Comparison of ENCODE assay signal across 36 cellular contexts in genomic region chr20:61047515-61047914, GRCh38.
"Had no signal": no experiment of that assay in that cellular context is flagged by ENCODE, and none has a peak within 500 bp of the region (broad histone marks: within the 10 kb centered on the region; RNA-seq: fewer than 3 reads in every experiment).

No MANE protein-coding gene starts in this region.

- DNase-seq: activated B cell treated with CpG ODN at 0.5 μM for 24 hours; activated CD4-positive, alpha-beta memory T cell treated with anti-CD3 and anti-CD28 coated beads for 36 hours; activated CD4-positive, alpha-beta T cell treated with anti-CD3 and anti-CD28 coated beads for 4 hours; activated CD4-positive, alpha-beta T cell treated with anti-CD3 and anti-CD28 coated beads, Interleukin-2, amount 10 ng/mL, durations not matched to agents 24 days and 14 days; activated CD4-positive, alpha-beta T cell treated with anti-CD3 and anti-CD28 coated beads, Interleukin-2, amount 50 U/mL, for 1 hour; activated CD4-positive, alpha-beta T cell treated with anti-CD3 and anti-CD28 coated beads, Interleukin-2, amount 50 U/mL, for 4 hours; activated CD4-positive, CD25-positive, alpha-beta regulatory T cell treated with anti-CD3 and anti-CD28 coated beads, Interleukin-2, amount 50 U/mL, for 72 hours; activated CD8-positive, alpha-beta memory T cell treated with anti-CD3 and anti-CD28 coated beads, Interleukin-2, amount 50 U/mL, for 4 hours; activated CD8-positive, alpha-beta T cell treated with anti-CD3 and anti-CD28 coated beads for 36 hours; activated effector memory CD4-positive, alpha-beta T cell treated with anti-CD3 and anti-CD28 coated beads, Interleukin-2, amount 50 U/mL, for 16 hours; activated gamma-delta T cell treated with Interleukin-2 at 50 U/mL for 16 hours; activated naive CD4-positive, alpha-beta T cell; activated naive CD4-positive, alpha-beta T cell treated with anti-CD3 and anti-CD28 coated beads for 36 hours; activated naive CD4-positive, alpha-beta T cell treated with anti-CD3 and anti-CD28 coated beads, Interleukin-2, amount 50 U/mL, for 16 hours; activated naive CD8-positive, alpha-beta T cell treated with anti-CD3 and anti-CD28 coated beads for 36 hours; activated T-cell treated with anti-CD3 and anti-CD28 coated beads for 4 hours; activated T-cell treated with anti-CD3 and anti-CD28 coated beads, Interleukin-2, amount 50 U/mL, for 1 hour; activated T-cell treated with anti-CD3 and anti-CD28 coated beads, Interleukin-2, amount 50 U/mL, for 4 hours; activated T-cell treated with anti-CD3 and anti-CD28 coated beads, Interleukin-2, amount 50 U/mL, for 72 hours; adrenal gland; amniotic stem cell; aorta; body of pancreas; brain microvascular endothelial cell; SW 1271; T-helper 1 cell; T-helper 2 cell; T-helper 9 cell had no signal

- H3K27ac Mint-ChIP-seq: activated B cell treated with CpG ODN at 0.5 μM for 24 hours; activated CD4-positive, alpha-beta memory T cell treated with anti-CD3 and anti-CD28 coated beads for 36 hours; activated CD4-positive, alpha-beta T cell treated with anti-CD3 and anti-CD28 coated beads, Interleukin-2, amount 10 ng/mL, durations not matched to agents 24 days and 14 days; activated CD8-positive, alpha-beta T cell treated with anti-CD3 and anti-CD28 coated beads for 36 hours; activated naive CD4-positive, alpha-beta T cell treated with anti-CD3 and anti-CD28 coated beads for 36 hours; activated naive CD4-positive, alpha-beta T cell treated with anti-CD3 and anti-CD28 coated beads, Interleukin-2, amount 50 U/mL, for 72 hours; activated naive CD8-positive, alpha-beta T cell treated with anti-CD3 and anti-CD28 coated beads for 36 hours; activated T-cell treated with anti-CD3 and anti-CD28 coated beads, Interleukin-2, amount 50 U/mL, for 72 hours; activated T-helper 1 cell treated with anti-CD3 and anti-CD28 coated beads, Interleukin-12 subunit alpha, Interleukin-12 subunit beta, Interleukin-2, Interleukin-4 antibody, amounts not matched to agents 30 ng/mL and 10 ng/mL and 1 ng/mL, durations not matched to agents 14 hours and 24 hours and 36 hours; activated T-helper 17 cell treated with anti-CD3 and anti-CD28 coated beads, Interleukin-2, amount 50 U/mL, for 72 hours; T-helper 1 cell treated with Interleukin-12 subunit alpha and Interleukin-12 subunit beta and Interleukin-4 antibody, amounts not matched to agents 30 μg/mL and 1 μg/mL, for 36 hours; T-helper 2 cell treated with Interferon-gamma antibody and Interleukin-4, amounts not matched to agents 5 μg/mL and 100 μg/mL, for 36 hours had no signal

- H3K27ac ChIP-seq: adrenal gland, body of pancreas, brain microvascular endothelial cell, breast epithelium, VCaP had no signal

- H3K36me3 Mint-ChIP-seq: activated CD4-positive, alpha-beta memory T cell treated with anti-CD3 and anti-CD28 coated beads for 36 hours; activated naive CD8-positive, alpha-beta T cell treated with anti-CD3 and anti-CD28 coated beads for 36 hours had no signal

- H3K27me3 ChIP-seq: adrenal gland, body of pancreas, brain microvascular endothelial cell had no signal

- H3K36me3 ChIP-seq: adrenal gland, brain microvascular endothelial cell, breast epithelium had no signal

- H3K27me3 Mint-ChIP-seq: activated B cell treated with CpG ODN at 0.5 μM for 24 hours; activated CD4-positive, alpha-beta memory T cell treated with anti-CD3 and anti-CD28 coated beads for 36 hours; activated CD4-positive, alpha-beta T cell treated with anti-CD3 and anti-CD28 coated beads, Interleukin-2, amount 10 ng/mL, durations not matched to agents 24 days and 14 days; activated CD8-positive, alpha-beta T cell treated with anti-CD3 and anti-CD28 coated beads for 36 hours; activated naive CD8-positive, alpha-beta T cell treated with anti-CD3 and anti-CD28 coated beads for 36 hours; central memory CD8-positive, alpha-beta T cell had no signal

- H3K9me3 Mint-ChIP-seq: activated CD4-positive, alpha-beta memory T cell treated with anti-CD3 and anti-CD28 coated beads for 36 hours; activated CD4-positive, alpha-beta T cell treated with anti-CD3 and anti-CD28 coated beads, Interleukin-2, amount 10 ng/mL, durations not matched to agents 24 days and 14 days; activated CD8-positive, alpha-beta T cell treated with anti-CD3 and anti-CD28 coated beads for 36 hours; activated naive CD8-positive, alpha-beta T cell treated with anti-CD3 and anti-CD28 coated beads for 36 hours; activated T-helper 17 cell treated with anti-CD3 and anti-CD28 coated beads, Interleukin-2, amount 50 U/mL, for 72 hours; central memory CD8-positive, alpha-beta T cell had no signal

- H3K4me1 Mint-ChIP-seq: activated B cell treated with CpG ODN at 0.5 μM for 24 hours; activated CD4-positive, alpha-beta T cell treated with anti-CD3 and anti-CD28 coated beads, Interleukin-2, amount 10 ng/mL, durations not matched to agents 24 days and 14 days; activated naive CD8-positive, alpha-beta T cell treated with anti-CD3 and anti-CD28 coated beads for 36 hours; activated T-helper 17 cell treated with anti-CD3 and anti-CD28 coated beads, Interleukin-2, amount 50 U/mL, for 72 hours; central memory CD8-positive, alpha-beta T cell had no signal

- H3K4me1 ChIP-seq: adrenal gland, body of pancreas, breast epithelium had no signal

- H3K4me3 Mint-ChIP-seq: activated B cell treated with CpG ODN at 0.5 μM for 24 hours; activated CD4-positive, alpha-beta memory T cell treated with anti-CD3 and anti-CD28 coated beads for 36 hours; activated CD4-positive, alpha-beta T cell treated with anti-CD3 and anti-CD28 coated beads, Interleukin-2, amount 10 ng/mL, durations not matched to agents 24 days and 14 days; activated CD8-positive, alpha-beta T cell treated with anti-CD3 and anti-CD28 coated beads for 36 hours; activated naive CD4-positive, alpha-beta T cell treated with anti-CD3 and anti-CD28 coated beads for 36 hours; activated naive CD8-positive, alpha-beta T cell treated with anti-CD3 and anti-CD28 coated beads for 36 hours; activated T-cell treated with anti-CD3 and anti-CD28 coated beads, Interleukin-2, amount 50 U/mL, for 4 hours; activated T-cell treated with anti-CD3 and anti-CD28 coated beads, Interleukin-2, amount 50 U/mL, for 72 hours; activated T-helper 1 cell treated with anti-CD3 and anti-CD28 coated beads, Interleukin-12 subunit alpha, Interleukin-12 subunit beta, Interleukin-2, Interleukin-4 antibody, amounts not matched to agents 30 ng/mL and 10 ng/mL and 1 ng/mL, durations not matched to agents 14 hours and 24 hours and 36 hours; activated T-helper 17 cell treated with anti-CD3 and anti-CD28 coated beads, Interleukin-2, amount 50 U/mL, for 72 hours; central memory CD8-positive, alpha-beta T cell; T-helper 1 cell treated with Interleukin-12 subunit alpha and Interleukin-12 subunit beta and Interleukin-4 antibody, amounts not matched to agents 30 μg/mL and 1 μg/mL, for 36 hours; T-helper 2 cell treated with Interferon-gamma antibody and Interleukin-4, amounts not matched to agents 5 μg/mL and 100 μg/mL, for 36 hours had no signal

- H3K4me3 ChIP-seq: adrenal gland, body of pancreas, breast epithelium had no signal

- H3K9me3 ChIP-seq: adrenal gland, body of pancreas, breast epithelium had no signal
